22 cellular contexts compared by ENCODE assay signal in genomic region chr2:32745191-32745590, GRCh38.
A peak's percentile ranks its signal among the peaks of the same experiment; 100 is the strongest.
DNase-seq lines count a peak whose midpoint lies in the region; ATAC-seq, FAIRE-seq and TF ChIP-seq lines count a peak whose summit lies in the region.
"Had no signal": no experiment of that assay in that cellular context is flagged by ENCODE, and none has a peak within 500 bp of the region (broad histone marks: within the 10 kb centered on the region; RNA-seq: fewer than 3 reads in every experiment).

No MANE protein-coding gene starts in this region.

- peak; percentile 52 to 56 for ATAC-seq in activated T-cell treated with anti-CD3 and anti-CD28 coated beads, Interleukin-2, amount 50 U/mL, for 72 hours (replicated peaks in 1 of 2)
- ATAC-seq in stimulated activated naive CD8-positive, alpha-beta T cell treated with anti-CD3 and anti-CD28 coated beads, Interleukin-15, Interleukin-2, amounts not matched to agents 100 U/mL and 50 U/mL, for 24 hours, result peak; percentile 80
- ATAC-seq in HG03354 (IDR thresholded peaks at IDR 0.05; ENCODE audit: poor library complexity, severe bottlenecking, unreplicated experiment), result no peak
- ATAC-seq: A549; CD8-positive, alpha-beta T cell had no signal

- no peak overlapping the region for H3K4me3 Mint-ChIP-seq in activated T-cell treated with anti-CD3 and anti-CD28 coated beads, Interleukin-2, amount 50 U/mL, for 72 hours
- H3K4me3 Mint-ChIP-seq: CD8-positive, alpha-beta T cell; neural progenitor cell had no signal

- H3K9me3 Mint-ChIP-seq in activated T-cell treated with anti-CD3 and anti-CD28 coated beads, Interleukin-2, amount 50 U/mL, for 72 hours, result peaks cover 0 to 2% of the 10 kb centered on the region in 2 donors
- H3K9me3 Mint-ChIP-seq: neural progenitor cell had no signal

- no peak for DNase-seq in activated T-cell treated with anti-CD3 and anti-CD28 coated beads, Interleukin-2, amount 50 U/mL, for 72 hours
- DNase-seq in activated T-cell treated with anti-CD3 and anti-CD28 coated beads for 4 hours, result no peak
- peak; percentile 88 for DNase-seq in NCI-H226
- peak; percentile 68 for DNase-seq in bronchial epithelial cell (ENCODE audit: low read depth)
- DNase-seq in stimulated activated naive CD8-positive, alpha-beta T cell treated with anti-CD3 and anti-CD28 coated beads, Interleukin-15, Interleukin-2, amounts not matched to agents 100 U/mL and 50 U/mL, for 24 hours, result no peak
- DNase-seq in mucosa of gallbladder (ENCODE audit: low spot score), result no peak
- DNase-seq in GM13976 (ENCODE audit: low spot score), result no peak
- DNase-seq: activated CD4-positive, alpha-beta T cell treated with anti-CD3 and anti-CD28 coated beads for 1 hour; activated naive CD4-positive, alpha-beta T cell treated with anti-CD3 and anti-CD28 coated beads, Interleukin-2, amount 50 U/mL, for 16 hours; CD8-positive, alpha-beta T cell; effector CD8-positive, alpha-beta T cell; midbrain; NCI-H2081; NCI-H69; OCI-M1; stomach; T-helper 9 cell had no signal

- TF ChIP-seq CTCF in bronchial epithelial cell (IDR thresholded peaks at IDR 0.05; ENCODE audit: insufficient read depth, low read length, severe bottlenecking) (no peak), GM13976 (IDR thresholded peaks at IDR 0.05; ENCODE audit: borderline replicate concordance, control extremely low read depth, extremely low read depth, insufficient read depth, missing control alignments) (no peak)

- no peaks in the 10 kb centered on the region for H3K27me3 Mint-ChIP-seq in activated T-cell treated with anti-CD3 and anti-CD28 coated beads, Interleukin-2, amount 50 U/mL, for 72 hours (ENCODE audit: low read depth)

- H3K4me1 Mint-ChIP-seq in activated T-cell treated with anti-CD3 and anti-CD28 coated beads, Interleukin-2, amount 50 U/mL, for 72 hours (ENCODE audit: low read depth), result peaks cover 5% of the 10 kb centered on the region

- no peak overlapping the region for H3K4me3 ChIP-seq in bronchial epithelial cell (ENCODE audit: low read depth, low read length)
- H3K4me3 ChIP-seq: A549, hepatocyte, neural progenitor cell, stomach had no signal

- no peak for FAIRE-seq in bronchial epithelial cell (lab: Jason Lieb, UNC)
- FAIRE-seq: A549, keratinocyte had no signal

- in situ Hi-C loops in GM13976 (cut with MboI; ENCODE audit: low sequenced_read_pairs, unreplicated experiment), result no loop called here

- peaks cover 10 to 36% of the 10 kb centered on the region in 2 donors for H3K36me3 Mint-ChIP-seq in activated T-cell treated with anti-CD3 and anti-CD28 coated beads, Interleukin-2, amount 50 U/mL, for 72 hours (ENCODE audit: insufficient read depth in 2 of 2)

- H3K27ac Mint-ChIP-seq in activated T-cell treated with anti-CD3 and anti-CD28 coated beads, Interleukin-2, amount 50 U/mL, for 72 hours, result no peak overlapping the region
- H3K27ac Mint-ChIP-seq: CD8-positive, alpha-beta T cell; neural progenitor cell had no signal

- no peaks in the 10 kb centered on the region for H3K27me3 ChIP-seq in bronchial epithelial cell (ENCODE audit: control insufficient read depth, insufficient read depth, low read length)
- H3K27me3 ChIP-seq: hepatocyte, neural progenitor cell, stomach had no signal

- H3K36me3 ChIP-seq in bronchial epithelial cell (ENCODE audit: control insufficient read depth, insufficient read depth, low read length), result no peaks in the 10 kb centered on the region
- H3K36me3 ChIP-seq: neural progenitor cell had no signal

Comparison
In these comparisons a context has a peak if more than half of its experiments do, and no peak if none do; other contexts are left out.
1. DNase-seq: peak in NCI-H226 (single experiment) and bronchial epithelial cell (single experiment); none in activated T-cell treated with anti-CD3 and anti-CD28 coated beads, Interleukin-2, amount 50 U/mL, for 72 hours (0 of 2), activated T-cell treated with anti-CD3 and anti-CD28 coated beads for 4 hours (single experiment), stimulated activated naive CD8-positive, alpha-beta T cell treated with anti-CD3 and anti-CD28 coated beads, Interleukin-15, Interleukin-2, amounts not matched to agents 100 U/mL and 50 U/mL, for 24 hours (single experiment), mucosa of gallbladder (single experiment) and GM13976 (single experiment).